In genomic region chr18:51370996-51371395, GRCh38 we compare ENCODE assay signal across 2 cellular contexts.
A peak's percentile ranks its signal among the peaks of the same experiment; 100 is the strongest.
TF ChIP-seq lines count a peak whose summit lies in the region.

No MANE protein-coding gene starts in this region.

TF ChIP-seq in GM23338, 12 proteins besides CTCF, POLR2A, EP300 and RAD21:
- TF ChIP-seq, protein P1, sequence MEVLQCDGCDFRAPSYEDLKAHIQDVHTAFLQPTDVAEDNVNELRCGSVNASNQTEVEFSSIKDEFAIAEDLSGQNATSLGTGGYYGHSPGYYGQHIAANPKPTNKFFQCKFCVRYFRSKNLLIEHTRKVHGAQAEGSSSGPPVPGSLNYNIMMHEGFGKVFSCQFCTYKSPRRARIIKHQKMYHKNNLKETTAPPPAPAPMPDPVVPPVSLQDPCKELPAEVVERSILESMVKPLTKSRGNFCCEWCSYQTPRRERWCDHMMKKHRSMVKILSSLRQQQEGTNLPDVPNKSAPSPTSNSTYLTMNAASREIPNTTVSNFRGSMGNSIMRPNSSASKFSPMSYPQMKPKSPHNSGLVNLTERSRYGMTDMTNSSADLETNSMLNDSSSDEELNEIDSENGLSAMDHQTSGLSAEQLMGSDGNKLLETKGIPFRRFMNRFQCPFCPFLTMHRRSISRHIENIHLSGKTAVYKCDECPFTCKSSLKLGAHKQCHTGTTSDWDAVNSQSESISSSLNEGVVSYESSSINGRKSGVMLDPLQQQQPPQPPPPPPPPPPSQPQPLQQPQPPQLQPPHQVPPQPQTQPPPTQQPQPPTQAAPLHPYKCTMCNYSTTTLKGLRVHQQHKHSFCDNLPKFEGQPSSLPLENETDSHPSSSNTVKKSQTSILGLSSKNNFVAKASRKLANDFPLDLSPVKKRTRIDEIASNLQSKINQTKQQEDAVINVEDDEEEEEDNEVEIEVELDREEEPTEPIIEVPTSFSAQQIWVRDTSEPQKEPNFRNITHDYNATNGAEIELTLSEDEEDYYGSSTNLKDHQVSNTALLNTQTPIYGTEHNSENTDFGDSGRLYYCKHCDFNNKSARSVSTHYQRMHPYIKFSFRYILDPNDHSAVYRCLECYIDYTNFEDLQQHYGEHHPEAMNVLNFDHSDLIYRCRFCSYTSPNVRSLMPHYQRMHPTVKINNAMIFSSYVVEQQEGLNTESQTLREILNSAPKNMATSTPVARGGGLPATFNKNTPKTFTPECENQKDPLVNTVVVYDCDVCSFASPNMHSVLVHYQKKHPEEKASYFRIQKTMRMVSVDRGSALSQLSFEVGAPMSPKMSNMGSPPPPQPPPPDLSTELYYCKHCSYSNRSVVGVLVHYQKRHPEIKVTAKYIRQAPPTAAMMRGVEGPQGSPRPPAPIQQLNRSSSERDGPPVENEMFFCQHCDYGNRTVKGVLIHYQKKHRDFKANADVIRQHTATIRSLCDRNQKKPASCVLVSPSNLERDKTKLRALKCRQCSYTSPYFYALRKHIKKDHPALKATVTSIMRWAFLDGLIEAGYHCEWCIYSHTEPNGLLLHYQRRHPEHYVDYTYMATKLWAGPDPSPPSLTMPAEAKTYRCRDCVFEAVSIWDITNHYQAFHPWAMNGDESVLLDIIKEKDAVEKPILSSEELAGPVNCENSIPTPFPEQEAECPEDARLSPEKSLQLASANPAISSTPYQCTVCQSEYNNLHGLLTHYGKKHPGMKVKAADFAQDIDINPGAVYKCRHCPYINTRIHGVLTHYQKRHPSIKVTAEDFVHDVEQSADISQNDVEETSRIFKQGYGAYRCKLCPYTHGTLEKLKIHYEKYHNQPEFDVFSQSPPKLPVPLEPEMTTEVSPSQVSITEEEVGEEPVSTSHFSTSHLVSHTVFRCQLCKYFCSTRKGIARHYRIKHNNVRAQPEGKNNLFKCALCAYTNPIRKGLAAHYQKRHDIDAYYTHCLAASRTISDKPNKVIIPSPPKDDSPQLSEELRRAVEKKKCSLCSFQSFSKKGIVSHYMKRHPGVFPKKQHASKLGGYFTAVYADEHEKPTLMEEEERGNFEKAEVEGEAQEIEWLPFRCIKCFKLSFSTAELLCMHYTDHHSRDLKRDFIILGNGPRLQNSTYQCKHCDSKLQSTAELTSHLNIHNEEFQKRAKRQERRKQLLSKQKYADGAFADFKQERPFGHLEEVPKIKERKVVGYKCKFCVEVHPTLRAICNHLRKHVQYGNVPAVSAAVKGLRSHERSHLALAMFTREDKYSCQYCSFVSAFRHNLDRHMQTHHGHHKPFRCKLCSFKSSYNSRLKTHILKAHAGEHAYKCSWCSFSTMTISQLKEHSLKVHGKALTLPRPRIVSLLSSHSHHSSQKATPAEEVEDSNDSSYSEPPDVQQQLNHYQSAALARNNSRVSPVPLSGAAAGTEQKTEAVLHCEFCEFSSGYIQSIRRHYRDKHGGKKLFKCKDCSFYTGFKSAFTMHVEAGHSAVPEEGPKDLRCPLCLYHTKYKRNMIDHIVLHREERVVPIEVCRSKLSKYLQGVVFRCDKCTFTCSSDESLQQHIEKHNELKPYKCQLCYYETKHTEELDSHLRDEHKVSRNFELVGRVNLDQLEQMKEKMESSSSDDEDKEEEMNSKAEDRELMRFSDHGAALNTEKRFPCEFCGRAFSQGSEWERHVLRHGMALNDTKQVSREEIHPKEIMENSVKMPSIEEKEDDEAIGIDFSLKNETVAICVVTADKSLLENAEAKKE (CRISPR knock-in tag; IDR thresholded peaks at IDR 0.05) = no peak
- TF ChIP-seq CREB1 (CRISPR knock-in tag; IDR thresholded peaks at IDR 0.05; ENCODE audit: low read depth) (no peak), JUNB (IDR thresholded peaks at IDR 0.05; ENCODE audit: unreplicated experiment) (no peak), EZH2phosphoT487 (IDR thresholded peaks at IDR 0.05; ENCODE audit: unreplicated experiment) (no peak), EZH2 (IDR thresholded peaks at IDR 0.05; ENCODE audit: low read depth, unreplicated experiment) (no peak), NANOG (IDR thresholded peaks at IDR 0.05; ENCODE audit: borderline replicate concordance) (no peak), POLR2AphosphoS5 (IDR thresholded peaks at IDR 0.05; ENCODE audit: low read depth) (no peak), ZNF331 (CRISPR knock-in tag; IDR thresholded peaks at IDR 0.05; ENCODE audit: low read depth) (no peak), STAT1 (IDR thresholded peaks at IDR 0.05; ENCODE audit: unreplicated experiment) (no peak), ZNF114 (CRISPR knock-in tag; IDR thresholded peaks at IDR 0.05) (no peak)
- TF ChIP-seq, protein P2, sequence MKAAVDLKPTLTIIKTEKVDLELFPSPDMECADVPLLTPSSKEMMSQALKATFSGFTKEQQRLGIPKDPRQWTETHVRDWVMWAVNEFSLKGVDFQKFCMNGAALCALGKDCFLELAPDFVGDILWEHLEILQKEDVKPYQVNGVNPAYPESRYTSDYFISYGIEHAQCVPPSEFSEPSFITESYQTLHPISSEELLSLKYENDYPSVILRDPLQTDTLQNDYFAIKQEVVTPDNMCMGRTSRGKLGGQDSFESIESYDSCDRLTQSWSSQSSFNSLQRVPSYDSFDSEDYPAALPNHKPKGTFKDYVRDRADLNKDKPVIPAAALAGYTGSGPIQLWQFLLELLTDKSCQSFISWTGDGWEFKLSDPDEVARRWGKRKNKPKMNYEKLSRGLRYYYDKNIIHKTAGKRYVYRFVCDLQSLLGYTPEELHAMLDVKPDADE (IDR thresholded peaks at IDR 0.05) = no peak
- TF ChIP-seq, protein P3, sequence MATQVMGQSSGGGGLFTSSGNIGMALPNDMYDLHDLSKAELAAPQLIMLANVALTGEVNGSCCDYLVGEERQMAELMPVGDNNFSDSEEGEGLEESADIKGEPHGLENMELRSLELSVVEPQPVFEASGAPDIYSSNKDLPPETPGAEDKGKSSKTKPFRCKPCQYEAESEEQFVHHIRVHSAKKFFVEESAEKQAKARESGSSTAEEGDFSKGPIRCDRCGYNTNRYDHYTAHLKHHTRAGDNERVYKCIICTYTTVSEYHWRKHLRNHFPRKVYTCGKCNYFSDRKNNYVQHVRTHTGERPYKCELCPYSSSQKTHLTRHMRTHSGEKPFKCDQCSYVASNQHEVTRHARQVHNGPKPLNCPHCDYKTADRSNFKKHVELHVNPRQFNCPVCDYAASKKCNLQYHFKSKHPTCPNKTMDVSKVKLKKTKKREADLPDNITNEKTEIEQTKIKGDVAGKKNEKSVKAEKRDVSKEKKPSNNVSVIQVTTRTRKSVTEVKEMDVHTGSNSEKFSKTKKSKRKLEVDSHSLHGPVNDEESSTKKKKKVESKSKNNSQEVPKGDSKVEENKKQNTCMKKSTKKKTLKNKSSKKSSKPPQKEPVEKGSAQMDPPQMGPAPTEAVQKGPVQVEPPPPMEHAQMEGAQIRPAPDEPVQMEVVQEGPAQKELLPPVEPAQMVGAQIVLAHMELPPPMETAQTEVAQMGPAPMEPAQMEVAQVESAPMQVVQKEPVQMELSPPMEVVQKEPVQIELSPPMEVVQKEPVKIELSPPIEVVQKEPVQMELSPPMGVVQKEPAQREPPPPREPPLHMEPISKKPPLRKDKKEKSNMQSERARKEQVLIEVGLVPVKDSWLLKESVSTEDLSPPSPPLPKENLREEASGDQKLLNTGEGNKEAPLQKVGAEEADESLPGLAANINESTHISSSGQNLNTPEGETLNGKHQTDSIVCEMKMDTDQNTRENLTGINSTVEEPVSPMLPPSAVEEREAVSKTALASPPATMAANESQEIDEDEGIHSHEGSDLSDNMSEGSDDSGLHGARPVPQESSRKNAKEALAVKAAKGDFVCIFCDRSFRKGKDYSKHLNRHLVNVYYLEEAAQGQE (IDR thresholded peaks at IDR 0.05; ENCODE audit: unreplicated experiment) = no peak
TF ChIP-seq in GM23338: peak in this region for 0.

TF ChIP-seq in K562, 482 proteins besides CTCF, POLR2A, EP300 and RAD21 (continued from another document):
- TF ChIP-seq PATZ1 (CRISPR knock-in tag; IDR thresholded peaks at IDR 0.05; ENCODE audit: borderline replicate concordance) (no peak), TFAP4 (CRISPR knock-in tag; IDR thresholded peaks at IDR 0.05; ENCODE audit: borderline replicate concordance) (no peak), EHMT2 (IDR thresholded peaks at IDR 0.05) (no peak), CBFA2T3 (IDR thresholded peaks at IDR 0.05) (0 out of 2 replicates have a peak, but pooled peaks have one; percentile 8), SMARCA5 (IDR thresholded peaks at IDR 0.05) (no peak), PML (IDR thresholded peaks at IDR 0.05; ENCODE audit: low read length) (no peak), PBX2 (CRISPR knock-in tag; IDR thresholded peaks at IDR 0.05; ENCODE audit: low read depth) (no peak), PBX2 (tag; conservative IDR thresholded peaks at IDR 0.05; ENCODE audit: low read depth) (peak; percentile 61), ESRRA (IDR thresholded peaks at IDR 0.05; ENCODE audit: borderline replicate concordance, low read depth) (peak; percentile 42; the same call in 1 of the 2 replicates), MEIS2 (IDR thresholded peaks at IDR 0.05; ENCODE audit: partially characterized antibody) (peak; percentile 32), SP2 (IDR thresholded peaks at IDR 0.05; ENCODE audit: extremely low read depth, low read depth, low read length, poor library complexity, severe bottlenecking) (no peak), ZNF282 (CRISPR knock-in tag; IDR thresholded peaks at IDR 0.05) (no peak)
TF ChIP-seq in K562: peak in this region for 4.
